Comparison of ENCODE assay signal across 10 cellular contexts in genomic region chr3:19539488-19540395, GRCh38.
DNase-seq lines count a peak whose midpoint lies in the region; ATAC-seq and TF ChIP-seq lines count a peak whose summit lies in the region.
"Had no signal": no experiment of that assay in that cellular context is flagged by ENCODE, and none has a peak within 500 bp of the region (broad histone marks: within the 10 kb centered on the region; RNA-seq: fewer than 3 reads in every experiment).

No MANE protein-coding gene starts in this region.

- no peaks in the 10 kb centered on the region for H3K9me3 ChIP-seq in WERI-Rb-1 (ENCODE audit: severe bottlenecking)

- peaks cover 3% of the 10 kb centered on the region for H3K27me3 Mint-ChIP-seq in activated naive CD8-positive, alpha-beta T cell treated with anti-CD3 and anti-CD28 coated beads, Interleukin-2, amount 50 U/mL, for 24 hours

- H3K4me3 Mint-ChIP-seq in activated naive CD8-positive, alpha-beta T cell treated with anti-CD3 and anti-CD28 coated beads, Interleukin-2, amount 50 U/mL, for 24 hours = no peak overlapping the region
- H3K4me3 Mint-ChIP-seq: nephron progenitor cell had no signal

- no peaks in the 10 kb centered on the region for H3K36me3 ChIP-seq in WERI-Rb-1

- no peak for DNase-seq in activated naive CD8-positive, alpha-beta T cell treated with anti-CD3 and anti-CD28 coated beads, Interleukin-2, amount 50 U/mL, for 24 hours
- DNase-seq in NCI-H146 treated with DMSO at 0.1 percent for 48 hours (lab: John Stamatoyannopoulos, UW; ENCODE audit: unreplicated experiment) (no peak), COR-L47 (lab: John Stamatoyannopoulos, UW) (no peak), WERI-Rb-1 (no peak)
- no peak for DNase-seq in effector CD8-positive, alpha-beta T cell (lab: John Stamatoyannopoulos, UW)
- DNase-seq: activated CD8-positive, alpha-beta memory T cell treated with anti-CD3 and anti-CD28 coated beads, Interleukin-2, amount 50 U/mL, for 4 hours; nephron progenitor cell had no signal

- H3K27ac Mint-ChIP-seq in activated naive CD8-positive, alpha-beta T cell treated with anti-CD3 and anti-CD28 coated beads, Interleukin-2, amount 50 U/mL, for 24 hours = peak overlapping the region; percentile 50
- H3K27ac Mint-ChIP-seq: nephron progenitor cell had no signal

- H3K4me3 ChIP-seq in WERI-Rb-1 (ENCODE audit: low read depth, low read length) = no peak overlapping the region

- H3K9me3 Mint-ChIP-seq in activated naive CD8-positive, alpha-beta T cell treated with anti-CD3 and anti-CD28 coated beads, Interleukin-2, amount 50 U/mL, for 24 hours = no peaks in the 10 kb centered on the region
- H3K9me3 Mint-ChIP-seq: nephron progenitor cell had no signal

- H3K27me3 ChIP-seq in WERI-Rb-1 (ENCODE audit: insufficient read depth, low read depth, severe bottlenecking) = no peaks in the 10 kb centered on the region

- H3K27ac ChIP-seq in WERI-Rb-1 = no peak overlapping the region

- peaks cover 21% of the 10 kb centered on the region for H3K4me1 Mint-ChIP-seq in activated naive CD8-positive, alpha-beta T cell treated with anti-CD3 and anti-CD28 coated beads, Interleukin-2, amount 50 U/mL, for 24 hours
- H3K4me1 Mint-ChIP-seq: nephron progenitor cell had no signal

- no peak for TF ChIP-seq CTCF in WERI-Rb-1 (IDR thresholded peaks at IDR 0.05; ENCODE audit: low read depth, low read length)

- ATAC-seq in GM18517 (IDR thresholded peaks at IDR 0.05; ENCODE audit: unreplicated experiment) = peak; percentile 80
- peak; percentile 66 for ATAC-seq in GM21529 (IDR thresholded peaks at IDR 0.05; ENCODE audit: unreplicated experiment)
- ATAC-seq in HG03342 (IDR thresholded peaks at IDR 0.05; ENCODE audit: unreplicated experiment) = peak; percentile 71
- ATAC-seq in activated naive CD8-positive, alpha-beta T cell treated with anti-CD3 and anti-CD28 coated beads, Interleukin-2, amount 50 U/mL, for 24 hours = no peak

- no peaks in the 10 kb centered on the region for H3K36me3 Mint-ChIP-seq in activated naive CD8-positive, alpha-beta T cell treated with anti-CD3 and anti-CD28 coated beads, Interleukin-2, amount 50 U/mL, for 24 hours (ENCODE audit: low read depth)
